ENCODE assay signal across 29 cellular contexts in genomic region chr4:169573889-169574288, GRCh38. TPM values are rescaled to one million over a fixed set of nuclear protein-coding genes. Genes with fewer than 3 reads are reported as not detected.
DNase-seq lines count a peak whose midpoint lies in the region; ATAC-seq, FAIRE-seq and TF ChIP-seq lines count a peak whose summit lies in the region.
"Had no signal": no experiment of that assay in that cellular context is flagged by ENCODE, and none has a peak within 500 bp of the region (broad histone marks: within the 10 kb centered on the region; RNA-seq: fewer than 3 reads in every experiment).

No MANE protein-coding gene starts in this region.

- in situ Hi-C loops in HAP-1 (cut with MboI; ENCODE audit: low sequenced_read_pairs), result no loop called here

- H3K4me1 Mint-ChIP-seq in natural killer cell (peaks cover 32 to 38% of the 10 kb centered on the region in 2 donors), type B pancreatic cell (ENCODE audit: unreplicated experiment) (no peaks in the 10 kb centered on the region)
- H3K4me1 Mint-ChIP-seq: GM23338, nephron had no signal

- H3K36me3 ChIP-seq in HAP-1 (replicated peaks), result peaks cover under 1% of the 10 kb centered on the region; the same call in 1 of the 2 replicates
- H3K36me3 ChIP-seq: colonic mucosa, pancreas had no signal

- H3K9me3 Mint-ChIP-seq in natural killer cell (peaks cover 0 to 3% of the 10 kb centered on the region in 2 donors), type B pancreatic cell (no peaks in the 10 kb centered on the region)
- H3K9me3 Mint-ChIP-seq: activated CD4-positive, alpha-beta memory T cell treated with anti-CD3 and anti-CD28 coated beads for 36 hours; activated naive CD8-positive, alpha-beta T cell treated with anti-CD3 and anti-CD28 coated beads, Interleukin-2, amount 10 ng/mL, durations not matched to agents 7 days and 5 days; GM23338; HFFc6; nephron had no signal

- no peaks in the 10 kb centered on the region for H3K4me1 ChIP-seq in HAP-1
- H3K4me1 ChIP-seq: ascending aorta, Caco-2, colonic mucosa, pancreas, right atrium auricular region, upper lobe of right lung had no signal

- H3K36me3 Mint-ChIP-seq in natural killer cell (peaks cover 16% of the 10 kb centered on the region), type B pancreatic cell (peaks cover 23% of the 10 kb centered on the region)

- TF ChIP-seq POLR2A in GM12891 (IDR thresholded peaks at IDR 0.05; ENCODE audit: low read depth, low read length), result no peak

- H3K9me3 ChIP-seq in HAP-1, result no peaks in the 10 kb centered on the region
- H3K9me3 ChIP-seq: ascending aorta, Caco-2, colonic mucosa, pancreas, right atrium auricular region, upper lobe of right lung had no signal

- DNase-seq in GM12891 (ENCODE audit: insufficient read length, low spot score) (no peak), natural killer cell (no peak), NCI-H2029 treated with DMSO at 0.1 percent for 48 hours (lab: John Stamatoyannopoulos, UW) (no peak), HAP-1 (ENCODE audit: low spot score in 2 of 2) (no peak), islet precursor cell (no peak), type B pancreatic cell (ENCODE audit: extremely low spot score, unreplicated experiment) (no peak)
- DNase-seq: ACHN; activated CD4-positive, alpha-beta memory T cell treated with anti-CD3 and anti-CD28 coated beads for 36 hours; activated CD4-positive, CD25-positive, alpha-beta regulatory T cell treated with anti-CD3 and anti-CD28 coated beads, Interleukin-2, amount 50 U/mL, for 72 hours; activated naive CD8-positive, alpha-beta T cell treated with anti-CD3 and anti-CD28 coated beads, Interleukin-2, amount 10 ng/mL, durations not matched to agents 7 days and 5 days; Caco-2; colonic mucosa; DMS79 treated with DMSO at 0.1 percent for 48 hours; effector CD8-positive, alpha-beta T cell; HFFc6; kidney; midbrain; NCI-H1436; pancreas; stimulated activated CD4-positive, alpha-beta T cell treated with anti-CD3 and anti-CD28 coated beads, Interleukin-2, amount 100 ng/mL, for 24 hours; substantia nigra; upper lobe of right lung had no signal

- no peaks in the 10 kb centered on the region for H3K27me3 Mint-ChIP-seq in natural killer cell (ENCODE audit: low read depth in 2 of 2)
- no peaks in the 10 kb centered on the region for H3K27me3 Mint-ChIP-seq in type B pancreatic cell
- H3K27me3 Mint-ChIP-seq: activated CD4-positive, alpha-beta memory T cell treated with anti-CD3 and anti-CD28 coated beads for 36 hours; activated naive CD8-positive, alpha-beta T cell treated with anti-CD3 and anti-CD28 coated beads, Interleukin-2, amount 10 ng/mL, durations not matched to agents 7 days and 5 days had no signal

- intact Hi-C loops in natural killer cell (cut with micrococcal nuclease), result no loop called here

- peak overlapping the region; percentile 5 to 88 for H3K27ac Mint-ChIP-seq in natural killer cell
- H3K27ac Mint-ChIP-seq in type B pancreatic cell, result no peak overlapping the region
- H3K27ac Mint-ChIP-seq: activated CD4-positive, alpha-beta memory T cell treated with anti-CD3 and anti-CD28 coated beads for 36 hours; activated naive CD8-positive, alpha-beta T cell treated with anti-CD3 and anti-CD28 coated beads, Interleukin-2, amount 10 ng/mL, durations not matched to agents 7 days and 5 days; GM23338; HFFc6; nephron had no signal

- FAIRE-seq in GM12891 (lab: Jason Lieb, UNC), result peak; percentile 31
- FAIRE-seq: kidney, pancreas had no signal

- H3K4me3 Mint-ChIP-seq in natural killer cell, result peak overlapping the region; percentile 86
- no peak overlapping the region for H3K4me3 Mint-ChIP-seq in type B pancreatic cell
- H3K4me3 Mint-ChIP-seq: activated CD4-positive, alpha-beta memory T cell treated with anti-CD3 and anti-CD28 coated beads for 36 hours; activated naive CD8-positive, alpha-beta T cell treated with anti-CD3 and anti-CD28 coated beads, Interleukin-2, amount 10 ng/mL, durations not matched to agents 7 days and 5 days; GM23338; HFFc6; nephron had no signal

- TF ChIP-seq CTCF in natural killer cell (IDR thresholded peaks at IDR 0.05), result no peak
- no peak for TF ChIP-seq CTCF in type B pancreatic cell (conservative IDR thresholded peaks at IDR 0.05)

- H3K27me3 ChIP-seq in HAP-1 (ENCODE audit: low read depth), result no peaks in the 10 kb centered on the region
- H3K27me3 ChIP-seq: ascending aorta, cardiac muscle cell, colonic mucosa, pancreas, right atrium auricular region, upper lobe of right lung had no signal

- no peak overlapping the region for H3K4me3 ChIP-seq in HAP-1
- H3K4me3 ChIP-seq: ascending aorta, cardiac muscle cell, colonic mucosa, GM23338, pancreas, right atrium auricular region, upper lobe of right lung had no signal

- ATAC-seq in GM21529 (IDR thresholded peaks at IDR 0.05; ENCODE audit: unreplicated experiment) (peak; percentile 67), HG03342 (IDR thresholded peaks at IDR 0.05; ENCODE audit: unreplicated experiment) (peak; percentile 68), natural killer cell (peak in 2 of 3 donors; percentile 36 to 78)
- ATAC-seq: GM23338, pancreas, upper lobe of right lung had no signal

TF ChIP-seq in GM12891, 5 proteins besides CTCF, POLR2A, EP300 and RAD21:
- TF ChIP-seq POU2F2 (IDR thresholded peaks at IDR 0.05; ENCODE audit: low read depth, low read length), result no peak
- no peak for TF ChIP-seq SPI1 (IDR thresholded peaks at IDR 0.05; ENCODE audit: low read depth, low read length)
- no peak for TF ChIP-seq TAF1 (IDR thresholded peaks at IDR 0.05; ENCODE audit: low read depth, low read length)
- TF ChIP-seq PAX5 (IDR thresholded peaks at IDR 0.05; ENCODE audit: insufficient read depth, low read length, severe bottlenecking), result no peak
- TF ChIP-seq POLR2AphosphoS5 (IDR thresholded peaks at IDR 0.05; ENCODE audit: low read depth, low read length), result no peak

RNA-seq across cellular contexts. Expression of gene NEK1, which starts 38.5 kb away (rescaled TPM):
- 3.5 TPM for polyA plus RNA-seq in GM12891 (2012; ENCODE audit: low read depth, missing spikeins)
- total RNA-seq in natural killer cell (10 to 100 TPM; 16.4 to 24.9 (median 19.0) TPM), type B pancreatic cell (ENCODE audit: low replicate concordance) (7.7 and 17.7 TPM in 2 replicates)

RNA-seq across cellular contexts. Expression of gene CLCN3, which starts 46.5 kb away (rescaled TPM):
- polyA plus RNA-seq in GM12891 (2012; ENCODE audit: low read depth, missing spikeins), result 5.6 TPM
- total RNA-seq in natural killer cell, result 10 to 100 TPM; 20.7 to 26.0 (median 21.0) TPM
- total RNA-seq in type B pancreatic cell (ENCODE audit: low replicate concordance), result 45.9 and 67.0 TPM in 2 replicates
